ENCODE assay signal across 9 cellular contexts in genomic region chr16:57757326-57757786, GRCh38. TPM values are rescaled to one million over a fixed set of nuclear protein-coding genes. Genes with fewer than 3 reads are reported as not detected.
DNase-seq lines count a peak whose midpoint lies in the region; ATAC-seq and TF ChIP-seq lines count a peak whose summit lies in the region.
"Had no signal": no experiment of that assay in that cellular context is flagged by ENCODE, and none has a peak within 500 bp of the region (broad histone marks: within the 10 kb centered on the region; RNA-seq: fewer than 3 reads in every experiment).

No MANE protein-coding gene starts in this region.

- POLR2A ChIA-PET in BJ (lab: Charles Lee) = no interaction called here

- CTCF ChIA-PET in BJ (lab: Yijun Ruan, JAX) = interaction anchor here (0.7 to 3.2 kb wide), 26 partner anchors 9 to 244 kb away, joined by 3 to 32 read pairs (median 4); partner anchors contain the start of gene KATNB1

- no peaks in the 10 kb centered on the region for H3K27me3 Mint-ChIP-seq in natural killer cell treated with Interleukin-12 subunit alpha and Interleukin-12 subunit beta and Interleukin-15 and Interleukin-18, amount 100 ng/mL, for 72 hours

- DNase-seq in BJ (ENCODE audit: low read depth) (no peak), activated T-cell treated with anti-CD3 and anti-CD28 coated beads for 24 hours (ENCODE audit: low read depth) (peak; percentile 81)
- peak; percentile 90 for DNase-seq in natural killer cell treated with Interleukin-12 subunit alpha and Interleukin-12 subunit beta and Interleukin-15 and Interleukin-18, amount 100 ng/mL, for 72 hours (ENCODE audit: low spot score)
- DNase-seq in stimulated activated naive CD4-positive, alpha-beta T cell treated with Interleukin-2 at 50 U/mL for 16 hours (lab: John Stamatoyannopoulos, UW) = peak; percentile 79

- H3K4me3 Mint-ChIP-seq in natural killer cell treated with Interleukin-12 subunit alpha and Interleukin-12 subunit beta and Interleukin-15 and Interleukin-18, amount 100 ng/mL, for 72 hours = no peak overlapping the region
- H3K4me3 Mint-ChIP-seq: T-helper 1 cell treated with Interleukin-12 subunit alpha and Interleukin-12 subunit beta and Interleukin-4 antibody, amounts not matched to agents 30 μg/mL and 1 μg/mL, for 36 hours had no signal

- H3K9me3 ChIP-seq in OCI-LY3 (ENCODE audit: insufficient read depth, low read length) = no peaks in the 10 kb centered on the region

- H3K79me2 ChIP-seq in OCI-LY3 (ENCODE audit: low read length) = no peaks in the 10 kb centered on the region

- TF ChIP-seq CTCF in BJ (IDR thresholded peaks at IDR 0.05; ENCODE audit: insufficient read depth, low read depth, low read length) = peak; percentile 99
- TF ChIP-seq CTCF in OCI-LY3 (IDR thresholded peaks at IDR 0.05; ENCODE audit: low read depth, low read length) = peak; percentile 89

- H3K4me3 ChIP-seq in BJ (ENCODE audit: low read depth, low read length) (no peak overlapping the region), OCI-LY3 (ENCODE audit: low read length) (no peak overlapping the region)

- H2AFZ ChIP-seq in OCI-LY3 (ENCODE audit: low read depth, low read length) = no peak overlapping the region

- H3K4me1 Mint-ChIP-seq in natural killer cell treated with Interleukin-12 subunit alpha and Interleukin-12 subunit beta and Interleukin-15 and Interleukin-18, amount 100 ng/mL, for 72 hours (ENCODE audit: low read depth in 2 of 2) = peaks cover 0 to 4% of the 10 kb centered on the region in 2 donors

- peak; percentile 95 for ATAC-seq in GM18868 (IDR thresholded peaks at IDR 0.05; ENCODE audit: unreplicated experiment)
- ATAC-seq in HG03064 (IDR thresholded peaks at IDR 0.05; ENCODE audit: low read depth, unreplicated experiment) = peak; percentile 64
- peak; percentile 78 for ATAC-seq in esophagus mucosa
- ATAC-seq in natural killer cell treated with Interleukin-12 subunit alpha and Interleukin-12 subunit beta and Interleukin-15 and Interleukin-18, amount 100 ng/mL, for 72 hours = peak; percentile 91 to 93

- H3K27ac ChIP-seq in OCI-LY3 (ENCODE audit: low read length) = no peak overlapping the region

- H3K36me3 ChIP-seq in BJ (ENCODE audit: control insufficient read depth, insufficient read depth, low read length) (peaks cover 42% of the 10 kb centered on the region), OCI-LY3 (replicated peaks; ENCODE audit: low read depth, low read length) (no peaks in the 10 kb centered on the region)

- no peaks in the 10 kb centered on the region for H4K20me1 ChIP-seq in OCI-LY3 (ENCODE audit: insufficient read depth, low read length)

- no peak overlapping the region for H3K9ac ChIP-seq in OCI-LY3 (ENCODE audit: low read length)

- H3K36me3 Mint-ChIP-seq in natural killer cell treated with Interleukin-12 subunit alpha and Interleukin-12 subunit beta and Interleukin-15 and Interleukin-18, amount 100 ng/mL, for 72 hours = no peaks in the 10 kb centered on the region

- H3K27ac Mint-ChIP-seq in natural killer cell treated with Interleukin-12 subunit alpha and Interleukin-12 subunit beta and Interleukin-15 and Interleukin-18, amount 100 ng/mL, for 72 hours = peak overlapping the region in 1 of 2 donors; percentile 43
- H3K27ac Mint-ChIP-seq: T-helper 1 cell treated with Interleukin-12 subunit alpha and Interleukin-12 subunit beta and Interleukin-4 antibody, amounts not matched to agents 30 μg/mL and 1 μg/mL, for 36 hours had no signal

- H3K4me2 ChIP-seq in OCI-LY3 (ENCODE audit: low read length) = no peak overlapping the region

- H3K27me3 ChIP-seq in BJ (ENCODE audit: control insufficient read depth, insufficient read depth, low read length) = no peaks in the 10 kb centered on the region
- no peaks in the 10 kb centered on the region for H3K27me3 ChIP-seq in OCI-LY3 (ENCODE audit: low read depth, low read length)

- H3K9me3 Mint-ChIP-seq in natural killer cell treated with Interleukin-12 subunit alpha and Interleukin-12 subunit beta and Interleukin-15 and Interleukin-18, amount 100 ng/mL, for 72 hours = no peaks in the 10 kb centered on the region
- H3K9me3 Mint-ChIP-seq: T-helper 1 cell treated with Interleukin-12 subunit alpha and Interleukin-12 subunit beta and Interleukin-4 antibody, amounts not matched to agents 30 μg/mL and 1 μg/mL, for 36 hours had no signal

- H3K4me1 ChIP-seq in OCI-LY3 (ENCODE audit: low read length) = no peaks in the 10 kb centered on the region

RNA-seq across cellular contexts. Expression of gene KATNB1, which starts 21.8 kb away (rescaled TPM):
- polyA plus RNA-seq in BJ (2011; rRNA removed) = 14.3 and 28.1 TPM in 2 replicates
- 10.5 and 13.9 TPM in 2 replicates for polyA minus RNA-seq in BJ (2011; rRNA and poly(A)+ RNA removed)
- total RNA-seq in esophagus mucosa = 19.9 TPM
- total RNA-seq in natural killer cell treated with Interleukin-12 subunit alpha and Interleukin-12 subunit beta and Interleukin-15 and Interleukin-18, amount 100 ng/mL, for 72 hours = 10 to 100 TPM; 33.7 to 65.3 TPM

RNA-seq across cellular contexts. Expression of gene KIFC3, which starts 44.9 kb away (rescaled TPM):
- polyA plus RNA-seq in BJ (2011; rRNA removed) = 35.3 and 60.5 TPM in 2 replicates
- polyA minus RNA-seq in BJ (2011; rRNA and poly(A)+ RNA removed) = 48.8 and 71.7 TPM in 2 replicates
- total RNA-seq in esophagus mucosa = 20.6 TPM
- total RNA-seq in natural killer cell treated with Interleukin-12 subunit alpha and Interleukin-12 subunit beta and Interleukin-15 and Interleukin-18, amount 100 ng/mL, for 72 hours = 10 to 100 TPM in 1 of 2 donors, 1 to 10 TPM in 1; 2.5 to 10.0 TPM
